ENCODE assay signal across 26 cellular contexts in genomic region chr3:14950274-14950673, GRCh38. TPM values are rescaled to one million over a fixed set of nuclear protein-coding genes. Genes with fewer than 3 reads are reported as not detected.
DNase-seq lines count a peak whose midpoint lies in the region; ATAC-seq, FAIRE-seq and TF ChIP-seq lines count a peak whose summit lies in the region.
"Had no signal": no experiment of that assay in that cellular context is flagged by ENCODE, and none has a peak within 500 bp of the region (broad histone marks: within the 10 kb centered on the region; RNA-seq: fewer than 3 reads in every experiment).

No MANE protein-coding gene starts in this region.

- peaks cover 14% of the 10 kb centered on the region for H3K36me3 Mint-ChIP-seq in CD4-positive, CD25-positive, alpha-beta regulatory T cell

- no peak overlapping the region for H3K9ac ChIP-seq in OCI-LY1 (ENCODE audit: low read length)
- peak overlapping the region; percentile 46 for H3K9ac ChIP-seq in endothelial cell of umbilical vein (replicated peaks; ENCODE audit: extremely low read depth, insufficient read depth, low read length)

- CTCF ChIA-PET in endothelial cell of umbilical vein (lab: Charles Lee): interaction anchor here (1.3 to 1.4 kb wide), 2 partner anchors 16 to 29 kb away, joined by 3 to 6 read pairs; no protein-coding TSS in a partner anchor

- BruUV-seq in endothelial cell of umbilical vein (replicated peaks; lab: Mats Ljungman, UMichigan): no TSS peak

- DNase-seq in CD4-positive, CD25-positive, alpha-beta regulatory T cell: no peak
- DNase-seq in endothelial cell of umbilical vein (ENCODE audit: low read depth, low spot score): peak; percentile 82
- no peak for DNase-seq in frontal cortex (ENCODE audit: low spot score in 2 of 2)
- DNase-seq in effector memory CD4-positive, alpha-beta T cell: no peak
- DNase-seq in globus pallidus (ENCODE audit: low spot score): no peak
- DNase-seq: activated CD4-positive, alpha-beta memory T cell treated with anti-CD3 and anti-CD28 coated beads, Interleukin-2, amount 10 ng/mL, durations not matched to agents 7 days and 5 days; activated CD4-positive, CD25-positive, alpha-beta regulatory T cell treated with anti-CD3 and anti-CD28 coated beads, Interleukin-2, amount 50 U/mL, for 72 hours; activated naive CD4-positive, alpha-beta T cell; activated T-cell treated with anti-CD3 and anti-CD28 coated beads for 4 hours; adrenal gland; effector memory CD8-positive, alpha-beta T cell; kidney; lower lobe of right lung; NCI-H1092; NCI-H2029 treated with DMSO at 0.1 percent for 48 hours; NCI-H226; NCI-H774; OCI-M1; small intestine; T1000 had no signal

- intact Hi-C loops in endothelial cell of umbilical vein (cut with micrococcal nuclease): no loop called here

- H3K4me1 ChIP-seq in CD4-positive, CD25-positive, alpha-beta regulatory T cell (ENCODE audit: control insufficient read depth, insufficient read depth, low read length, poor library complexity, severe bottlenecking): peaks cover 34% of the 10 kb centered on the region
- H3K4me1 ChIP-seq in OCI-LY1 (ENCODE audit: insufficient read depth, low read length, severe bottlenecking) (peaks cover 34% of the 10 kb centered on the region), endothelial cell of umbilical vein (ENCODE audit: control insufficient read depth, extremely low read depth, insufficient read depth, low read length) (peaks cover 38% of the 10 kb centered on the region), neutrophil (ENCODE audit: control insufficient read depth in 1 of 2, insufficient read depth in 1 of 2, low read depth in 1 of 2, low read length in 1 of 2) (peaks cover 29 to 37% of the 10 kb centered on the region in 2 experiments)
- peaks cover 9% of the 10 kb centered on the region for H3K4me1 ChIP-seq in effector memory CD4-positive, alpha-beta T cell (ENCODE audit: control insufficient read depth, insufficient read depth, low read length, poor library complexity, severe bottlenecking)

- peaks cover 4% of the 10 kb centered on the region for H3K27me3 Mint-ChIP-seq in CD4-positive, CD25-positive, alpha-beta regulatory T cell
- H3K27me3 Mint-ChIP-seq: activated CD4-positive, alpha-beta memory T cell treated with anti-CD3 and anti-CD28 coated beads, Interleukin-2, amount 10 ng/mL, durations not matched to agents 7 days and 5 days; effector memory CD8-positive, alpha-beta T cell had no signal

- no peaks in the 10 kb centered on the region for H3K9me1 ChIP-seq in endothelial cell of umbilical vein (replicated peaks; ENCODE audit: control insufficient read depth, extremely low read depth, insufficient read depth, low read length)

- H3K9me3 Mint-ChIP-seq in CD4-positive, CD25-positive, alpha-beta regulatory T cell: no peaks in the 10 kb centered on the region
- H3K9me3 Mint-ChIP-seq: activated CD4-positive, alpha-beta memory T cell treated with anti-CD3 and anti-CD28 coated beads, Interleukin-2, amount 10 ng/mL, durations not matched to agents 7 days and 5 days; effector memory CD8-positive, alpha-beta T cell had no signal

- H4K20me1 ChIP-seq in OCI-LY1 (ENCODE audit: insufficient read depth, low read length): no peaks in the 10 kb centered on the region
- H4K20me1 ChIP-seq in endothelial cell of umbilical vein (replicated peaks; ENCODE audit: control insufficient read depth, extremely low read depth, insufficient read depth, low read length): peaks cover 4% of the 10 kb centered on the region

- H3K27me3 ChIP-seq in CD4-positive, CD25-positive, alpha-beta regulatory T cell (ENCODE audit: control insufficient read depth, insufficient read depth, low read length): no peaks in the 10 kb centered on the region
- H3K27me3 ChIP-seq in OCI-LY1 (ENCODE audit: insufficient read depth, low read length) (no peaks in the 10 kb centered on the region), endothelial cell of umbilical vein (ENCODE audit: control insufficient read depth in 2 of 2, insufficient read depth in 2 of 2, low read length in 2 of 2) (no peaks in the 10 kb centered on the region), neutrophil (no peaks in the 10 kb centered on the region)
- H3K27me3 ChIP-seq in effector memory CD4-positive, alpha-beta T cell (replicated peaks; ENCODE audit: control insufficient read depth, insufficient read depth, low read length, poor library complexity, severe bottlenecking): no peaks in the 10 kb centered on the region
- H3K27me3 ChIP-seq: adrenal gland, breast epithelium, vagina had no signal

- H3K9me2 ChIP-seq in OCI-LY1 (ENCODE audit: low read depth, low read length): no peaks in the 10 kb centered on the region

- H3K27ac Mint-ChIP-seq in CD4-positive, CD25-positive, alpha-beta regulatory T cell: no peak overlapping the region
- H3K27ac Mint-ChIP-seq: activated CD4-positive, alpha-beta memory T cell treated with anti-CD3 and anti-CD28 coated beads, Interleukin-2, amount 10 ng/mL, durations not matched to agents 7 days and 5 days had no signal

- H3K79me2 ChIP-seq in OCI-LY1 (ENCODE audit: insufficient read depth, low read length) (peaks cover 56% of the 10 kb centered on the region), endothelial cell of umbilical vein (ENCODE audit: control insufficient read depth, insufficient read depth, low read length) (peaks cover 78% of the 10 kb centered on the region)

- TF ChIP-seq CTCF in OCI-LY1 (IDR thresholded peaks at IDR 0.05; ENCODE audit: low read length) (no peak), endothelial cell of umbilical vein (IDR thresholded peaks at IDR 0.05; ENCODE audit: extremely low read depth in 1 of 2, insufficient read depth in 1 of 2, low read depth in 1 of 2, low read length in 2 of 2) (no peak), neutrophil (IDR thresholded peaks at IDR 0.05) (no peak)

- peaks cover 24 to 73% (median 45%) of the 10 kb centered on the region in 4 donors for H3K4me1 Mint-ChIP-seq in CD4-positive, CD25-positive, alpha-beta regulatory T cell

- H3F3A ChIP-seq in OCI-LY1 (ENCODE audit: insufficient read depth, low read length): no peaks in the 10 kb centered on the region

- no peak for ATAC-seq in CD4-positive, CD25-positive, alpha-beta regulatory T cell (ENCODE audit: low read depth in 2 of 2)
- ATAC-seq in GM21529 (IDR thresholded peaks at IDR 0.05; ENCODE audit: unreplicated experiment): no peak
- ATAC-seq: effector memory CD8-positive, alpha-beta T cell; HCT116; lower lobe of right lung had no signal

- no peak for TF ChIP-seq POLR2A in endothelial cell of umbilical vein (IDR thresholded peaks at IDR 0.05; ENCODE audit: low read depth, low read length)

- H3K4me2 ChIP-seq in OCI-LY1 (ENCODE audit: low read length) (peak overlapping the region; percentile 97; the same call in 1 of the 2 replicates), endothelial cell of umbilical vein (ENCODE audit: insufficient read depth, low read length) (peak overlapping the region; percentile 97)

- dilution Hi-C loops in endothelial cell of umbilical vein (cut with MboI; ENCODE audit: extremely low pct_ligation_motif_present, low sequenced_read_pairs): no loop called here

- H3K9me3 ChIP-seq in CD4-positive, CD25-positive, alpha-beta regulatory T cell (ENCODE audit: control insufficient read depth in 2 of 2, low read length in 2 of 2): no peaks in the 10 kb centered on the region
- H3K9me3 ChIP-seq in OCI-LY1 (ENCODE audit: low read length): no peaks in the 10 kb centered on the region
- no peaks in the 10 kb centered on the region for H3K9me3 ChIP-seq in endothelial cell of umbilical vein (replicated peaks; ENCODE audit: control insufficient read depth, insufficient read depth, low read length)
- no peaks in the 10 kb centered on the region for H3K9me3 ChIP-seq in neutrophil
- H3K9me3 ChIP-seq in effector memory CD4-positive, alpha-beta T cell (ENCODE audit: control insufficient read depth, low read length): no peaks in the 10 kb centered on the region
- H3K9me3 ChIP-seq: adrenal gland, breast epithelium, lower lobe of right lung, vagina had no signal

- H2AFZ ChIP-seq in OCI-LY1 (ENCODE audit: low read length): no peak overlapping the region
- peak overlapping the region; percentile 22 for H2AFZ ChIP-seq in endothelial cell of umbilical vein (ENCODE audit: low read depth, low read length)

- no peak overlapping the region for H3K27ac ChIP-seq in CD4-positive, CD25-positive, alpha-beta regulatory T cell (ENCODE audit: insufficient read depth, low read length, poor library complexity, severe bottlenecking)
- H3K27ac ChIP-seq in OCI-LY1 (ENCODE audit: low read depth, low read length, poor library complexity, severe bottlenecking): no peak overlapping the region
- H3K27ac ChIP-seq in endothelial cell of umbilical vein (ENCODE audit: insufficient read depth, low read depth, low read length): peak overlapping the region; percentile 94
- peak overlapping the region; percentile 12 for H3K27ac ChIP-seq in neutrophil
- no peak overlapping the region for H3K27ac ChIP-seq in effector memory CD4-positive, alpha-beta T cell (ENCODE audit: insufficient read depth, low read length, poor library complexity, severe bottlenecking)
- H3K27ac ChIP-seq: adrenal gland, breast epithelium, vagina had no signal

- peak overlapping the region in 3 of 4 donors; percentile 21 to 74 (median 23) for H3K4me3 Mint-ChIP-seq in CD4-positive, CD25-positive, alpha-beta regulatory T cell
- H3K4me3 Mint-ChIP-seq: activated CD4-positive, alpha-beta memory T cell treated with anti-CD3 and anti-CD28 coated beads, Interleukin-2, amount 10 ng/mL, durations not matched to agents 7 days and 5 days; effector memory CD8-positive, alpha-beta T cell had no signal

- H3K4me3 ChIP-seq in CD4-positive, CD25-positive, alpha-beta regulatory T cell (ENCODE audit: low read depth, low read length): no peak overlapping the region
- H3K4me3 ChIP-seq in OCI-LY1 (ENCODE audit: low read depth, low read length, poor library complexity, severe bottlenecking) (no peak overlapping the region), endothelial cell of umbilical vein (replicated peaks in 1 of 3; ENCODE audit: insufficient read depth in 1 of 3, low read depth in 1 of 3, low read length in 3 of 3) (peak overlapping the region in 1 of 3 experiments; percentile 38), neutrophil (ENCODE audit: low read depth in 1 of 2, low read length in 1 of 2) (no peak overlapping the region)
- H3K4me3 ChIP-seq in effector memory CD4-positive, alpha-beta T cell (ENCODE audit: insufficient read depth, low read depth, low read length, poor library complexity, severe bottlenecking): no peak overlapping the region
- H3K4me3 ChIP-seq: adrenal gland, breast epithelium, lower lobe of right lung, vagina had no signal

- POLR2A ChIA-PET in endothelial cell of umbilical vein (lab: Charles Lee): no interaction called here

- peak; percentile 89 for FAIRE-seq in endothelial cell of umbilical vein (lab: Jason Lieb, UNC)
- FAIRE-seq in frontal cortex (lab: Jason Lieb, UNC): no peak
- FAIRE-seq: kidney, small intestine had no signal

- H3K36me3 ChIP-seq in CD4-positive, CD25-positive, alpha-beta regulatory T cell (ENCODE audit: control insufficient read depth, insufficient read depth, low read length): peaks cover 3% of the 10 kb centered on the region
- peaks cover 20% of the 10 kb centered on the region for H3K36me3 ChIP-seq in OCI-LY1 (ENCODE audit: insufficient read depth, low read length)
- H3K36me3 ChIP-seq in endothelial cell of umbilical vein (ENCODE audit: control insufficient read depth in 2 of 2, extremely low read depth in 1 of 2, insufficient read depth in 2 of 2, low read length in 2 of 2): peaks cover under 1 to 4% of the 10 kb centered on the region in 2 experiments
- peaks cover 2% of the 10 kb centered on the region for H3K36me3 ChIP-seq in neutrophil
- H3K36me3 ChIP-seq in effector memory CD4-positive, alpha-beta T cell (ENCODE audit: control insufficient read depth, insufficient read depth, low read length): peaks cover 3% of the 10 kb centered on the region
- H3K36me3 ChIP-seq: breast epithelium had no signal

RNA-seq across cellular contexts. Expression of gene NR2C2, which starts 2.9 kb away (rescaled TPM):
- 61.5 TPM for total RNA-seq in CD4-positive, CD25-positive, alpha-beta regulatory T cell
- 10 to 100 TPM in 3 of 4 donors, 1 to 10 TPM in 1; 9.3 to 13.8 (median 11.4) TPM for polyA plus RNA-seq in CD4-positive, CD25-positive, alpha-beta regulatory T cell
- total RNA-seq in endothelial cell of umbilical vein (58.4 and 59.8 TPM in 2 replicates), frontal cortex (59.5 TPM)
- polyA plus RNA-seq in endothelial cell of umbilical vein: 19.3 and 20.3 TPM in 2 replicates
- polyA plus RNA-seq in endothelial cell of umbilical vein (2011; cell fraction: cytosol; rRNA removed): 9.8 and 10.5 TPM in 2 replicates
- polyA plus RNA-seq in endothelial cell of umbilical vein (2011; cell fraction: nucleus; rRNA removed): 121 and 132 TPM in 2 replicates
- 17.1 and 24.9 TPM in 2 replicates for polyA plus RNA-seq in endothelial cell of umbilical vein (2012)
- 71.1 and 86.1 TPM in 2 replicates for polyA minus RNA-seq in endothelial cell of umbilical vein
- polyA minus RNA-seq in endothelial cell of umbilical vein (2011; cell fraction: cytosol; rRNA and poly(A)+ RNA removed): 24.9 TPM
- polyA minus RNA-seq in endothelial cell of umbilical vein (2011; cell fraction: nucleus; rRNA and poly(A)+ RNA removed): 99.9 and 119 TPM in 2 replicates

Comparison
In these comparisons a context has a peak if more than half of its experiments do, and no peak if none do; other contexts are left out.
1. H3K27ac ChIP-seq: peak in endothelial cell of umbilical vein (single experiment) and neutrophil (single experiment); none in CD4-positive, CD25-positive, alpha-beta regulatory T cell (single experiment), OCI-LY1 (single experiment) and effector memory CD4-positive, alpha-beta T cell (single experiment).